Comparison of ENCODE assay signal across 8 cellular contexts in the genomic region with DNA sequence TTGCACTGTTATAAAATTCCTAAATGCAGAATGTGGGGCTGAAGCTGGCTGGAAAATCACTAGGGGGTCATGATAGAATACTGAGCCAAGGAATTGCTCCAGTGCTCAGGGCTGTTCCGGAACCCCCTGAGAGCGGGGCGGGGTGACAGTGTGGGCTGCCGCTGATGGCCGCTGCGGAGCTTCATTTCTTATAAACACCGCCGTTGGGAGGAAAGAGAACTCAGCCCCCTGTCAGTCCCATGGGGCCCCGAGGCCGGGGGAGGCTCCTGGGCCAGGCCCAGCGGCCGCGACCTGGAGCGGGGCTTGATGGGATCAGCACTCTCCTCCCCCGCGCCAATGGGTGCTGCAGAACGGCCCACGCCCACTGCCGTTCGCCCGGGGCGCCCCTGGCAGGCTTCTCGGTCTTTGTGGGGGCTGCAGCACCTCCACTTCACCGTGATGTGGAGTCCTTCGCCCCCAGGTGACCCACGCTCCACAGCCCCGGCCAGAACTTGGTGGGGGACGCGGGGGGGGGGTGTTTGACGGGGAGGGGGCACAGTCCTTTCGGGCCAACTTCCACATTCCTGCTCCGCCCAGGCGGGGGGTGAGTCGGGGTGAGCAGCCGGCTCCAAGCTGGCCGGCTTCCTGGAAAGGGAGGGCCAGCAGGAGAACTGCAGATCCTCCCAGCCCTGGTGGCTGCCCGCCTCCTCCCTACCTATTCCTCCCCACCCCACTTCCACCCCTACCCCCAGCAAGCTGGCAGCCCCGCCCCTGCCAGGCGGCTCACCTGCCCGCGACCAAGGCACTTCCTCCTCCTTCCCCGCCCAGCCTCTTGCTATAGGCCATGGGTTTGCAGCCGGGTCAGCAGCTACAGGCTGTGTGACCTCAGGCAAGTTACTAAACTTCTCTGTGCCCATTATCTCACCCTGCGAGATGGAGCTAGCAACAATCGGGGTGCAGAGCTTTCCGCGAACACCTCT. TPM values are rescaled to one million over a fixed set of nuclear protein-coding genes. Genes with fewer than 3 reads are reported as not detected.
DNase-seq lines count a peak whose midpoint lies in the region; ATAC-seq and TF ChIP-seq lines count a peak whose summit lies in the region.

No MANE protein-coding gene starts in this region.

- ATAC-seq in GM21390 (IDR thresholded peaks at IDR 0.05; ENCODE audit: unreplicated experiment): peak; percentile 49

- peaks cover 17% of the 10 kb centered on the region for H3K36me3 Mint-ChIP-seq in Caco-2 (ENCODE audit: insufficient read depth, unreplicated experiment)

- H3K9me3 Mint-ChIP-seq in Caco-2 (ENCODE audit: unreplicated experiment): no peaks in the 10 kb centered on the region

- H3K4me3 ChIP-seq in Caco-2 (ENCODE audit: low read depth, low read length) (peak overlapping the region; percentile 54), HUES64 (ENCODE audit: low read length) (peak overlapping the region; percentile 75), OCI-LY3 (ENCODE audit: low read length) (peak overlapping the region; percentile 92), epithelial cell of proximal tubule (ENCODE audit: low read depth, low read length) (peak overlapping the region; percentile 77), mucosa of rectum (ENCODE audit: low read length in 2 of 2) (peak overlapping the region; percentile 73 to 88)

- no peaks in the 10 kb centered on the region for H3K27me3 Mint-ChIP-seq in Caco-2 (ENCODE audit: insufficient read depth, unreplicated experiment)

- intact Hi-C loops in Caco-2 (cut with micrococcal nuclease; ENCODE audit: unreplicated experiment): loop anchor here (1.0 to 5.0 kb wide), 6 partner anchors 25 to 219 kb away; a partner anchor contains a TSS

- H4K20me1 ChIP-seq in OCI-LY3 (ENCODE audit: insufficient read depth, low read length): no peaks in the 10 kb centered on the region

- no peaks in the 10 kb centered on the region for H3K36me3 ChIP-seq in Caco-2 (ENCODE audit: control insufficient read depth, insufficient read depth, low read length)
- no peaks in the 10 kb centered on the region for H3K36me3 ChIP-seq in HUES64 (ENCODE audit: insufficient read depth, low read length)
- H3K36me3 ChIP-seq in OCI-LY3 (replicated peaks; ENCODE audit: low read depth, low read length): no peaks in the 10 kb centered on the region
- H3K36me3 ChIP-seq in mucosa of rectum (ENCODE audit: control insufficient read depth in 2 of 2, insufficient read depth in 2 of 2, low read length in 2 of 2): no peaks in the 10 kb centered on the region

- CTCF ChIA-PET in Caco-2 (lab: Charles Lee): interaction anchor here (0.5 to 1.7 kb wide), 10 partner anchors 10 to 439 kb away, joined by 3 to 12 read pairs (median 4); no protein-coding TSS in a partner anchor

- H3K9me3 ChIP-seq in Caco-2: no peaks in the 10 kb centered on the region
- H3K9me3 ChIP-seq in HUES64 (ENCODE audit: insufficient read depth, low read depth, low read length): no peaks in the 10 kb centered on the region
- H3K9me3 ChIP-seq in OCI-LY3 (ENCODE audit: insufficient read depth, low read length): no peaks in the 10 kb centered on the region
- no peaks in the 10 kb centered on the region for H3K9me3 ChIP-seq in mucosa of rectum (ENCODE audit: control insufficient read depth in 2 of 2, low read length in 2 of 2)

- H3K27ac ChIP-seq in HUES64 (ENCODE audit: low read depth, low read length) (peak overlapping the region; percentile 74; the same call in 1 of the 2 replicates), OCI-LY3 (ENCODE audit: low read length) (peak overlapping the region; percentile 64), mucosa of rectum (ENCODE audit: low read depth in 2 of 2, low read length in 2 of 2) (peak overlapping the region; percentile 97 to 100)

- H2AFZ ChIP-seq in OCI-LY3 (ENCODE audit: low read depth, low read length): peak overlapping the region; percentile 19; the same call in 1 of the 2 replicates

- H3K9ac ChIP-seq in HUES64 (ENCODE audit: low read depth, low read length): peak overlapping the region; percentile 58
- H3K9ac ChIP-seq in OCI-LY3 (ENCODE audit: low read length): peak overlapping the region; percentile 93
- peak overlapping the region; percentile 88 to 92 for H3K9ac ChIP-seq in mucosa of rectum (ENCODE audit: low read depth in 1 of 2, low read length in 2 of 2)

- H3K4me2 ChIP-seq in OCI-LY3 (ENCODE audit: low read length): peak overlapping the region; percentile 86

- H3K4me1 ChIP-seq in Caco-2 (peaks cover 48% of the 10 kb centered on the region), HUES64 (ENCODE audit: insufficient read depth, low read length) (peaks cover 11% of the 10 kb centered on the region; the same call in 1 of the 2 replicates), OCI-LY3 (ENCODE audit: low read length) (peaks cover 48% of the 10 kb centered on the region), mucosa of rectum (ENCODE audit: control insufficient read depth in 2 of 2, insufficient read depth in 2 of 2, low read length in 2 of 2) (peaks cover 55 to 65% of the 10 kb centered on the region in 2 donors)

- BruUV-seq in Caco-2 (replicated peaks; lab: Mats Ljungman, UMichigan): no TSS peak

- peak overlapping the region; percentile 88 for H3K4me3 Mint-ChIP-seq in Caco-2 (ENCODE audit: unreplicated experiment)

- TF ChIP-seq CTCF in Caco-2 (IDR thresholded peaks at IDR 0.05; ENCODE audit: insufficient read depth in 1 of 2, low read depth in 1 of 2, low read length in 1 of 2, severe bottlenecking in 1 of 2, unreplicated experiment in 1 of 2) (no peak), OCI-LY3 (IDR thresholded peaks at IDR 0.05; ENCODE audit: low read depth, low read length) (peak; percentile 10; the same call in 1 of the 2 replicates), epithelial cell of proximal tubule (conservative IDR thresholded peaks at IDR 0.05; ENCODE audit: low read depth, low read length) (no peak)

- H3K4me1 Mint-ChIP-seq in Caco-2 (ENCODE audit: low read depth, unreplicated experiment): peaks cover 29% of the 10 kb centered on the region

- POLR2A ChIA-PET in Caco-2 (lab: Charles Lee): interaction anchor here (0.5 to 2.5 kb wide), 22 partner anchors 10 to 907 kb away, joined by 3 to 20 read pairs (median 5); a partner anchor contains a TSS

- DNase-seq in Caco-2: peak; percentile 96 to 98
- peak; percentile 80 for DNase-seq in activated T-cell treated with anti-CD3 and anti-CD28 coated beads for 48 hours (ENCODE audit: low read depth)
- no peak for DNase-seq in epithelial cell of proximal tubule (ENCODE audit: low read depth)
- DNase-seq in stimulated activated CD8-positive, alpha-beta memory T cell treated with anti-CD3 and anti-CD28 coated beads, Interleukin-4, amount 100 ng/mL, for 48 hours: peak; percentile 88

- H3K27me3 ChIP-seq in Caco-2 (replicated peaks; ENCODE audit: control insufficient read depth, insufficient read depth, low read length): no peaks in the 10 kb centered on the region
- peaks cover 30% of the 10 kb centered on the region; the same call in 1 of the 2 replicates for H3K27me3 ChIP-seq in HUES64 (ENCODE audit: insufficient read depth, low read length)
- peaks cover 4% of the 10 kb centered on the region; the same call in 1 of the 2 replicates for H3K27me3 ChIP-seq in OCI-LY3 (ENCODE audit: low read depth, low read length)
- no peaks in the 10 kb centered on the region for H3K27me3 ChIP-seq in mucosa of rectum (ENCODE audit: control insufficient read depth in 2 of 2, insufficient read depth in 2 of 2, low read length in 2 of 2)

- WGBS in HUES64: under 1% methylated on average over 47 of the region's 47 CpGs

- H3K27ac Mint-ChIP-seq in Caco-2 (ENCODE audit: unreplicated experiment): peak overlapping the region; percentile 85

- H3K79me2 ChIP-seq in OCI-LY3 (ENCODE audit: low read length): no peaks in the 10 kb centered on the region

RNA-seq across cellular contexts. Expression of a gene that starts 5.4 kb away (rescaled TPM):
- total RNA-seq in Caco-2 (2022) (16.0 and 16.8 TPM in 2 replicates), epithelial cell of proximal tubule (33.0 and 41.5 TPM in 2 replicates)
- polyA plus RNA-seq in HUES64 (2013, experiment 1 of 2): 3.7 TPM
- polyA plus RNA-seq in HUES64 (2013, experiment 2 of 2): 5.2 TPM

RNA-seq across cellular contexts. Expression of a gene that starts 47.4 kb away (rescaled TPM):
- total RNA-seq in Caco-2 (2022) (not detected in 2 replicates), epithelial cell of proximal tubule (not detected in 2 replicates)
- polyA plus RNA-seq in HUES64 (2013, experiment 1 of 2): not detected
- not detected for polyA plus RNA-seq in HUES64 (2013, experiment 2 of 2)
